In the genomic region with DNA sequence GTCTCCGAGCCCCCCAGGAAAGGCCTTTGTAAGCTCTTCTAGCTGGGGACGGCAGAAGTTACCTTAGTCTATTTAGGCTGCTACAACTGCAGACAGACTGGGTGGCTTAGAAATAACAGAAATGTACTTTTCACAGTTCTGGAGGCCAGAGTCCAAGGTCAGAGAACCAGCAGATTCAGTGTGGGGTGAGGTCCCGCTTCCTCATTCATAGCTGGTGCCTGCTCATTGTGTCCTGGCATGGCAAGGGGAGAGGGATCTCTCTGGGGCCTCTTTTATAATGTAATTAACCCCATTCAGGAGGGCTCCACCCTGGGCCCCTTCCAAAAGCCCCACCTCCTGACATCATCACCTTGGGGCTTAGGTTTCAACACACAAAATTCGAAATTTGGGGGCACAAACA, we compare ENCODE assay signal across 20 cellular contexts.
A peak's percentile ranks its signal among the peaks of the same experiment; 100 is the strongest.
DNase-seq lines count a peak whose midpoint lies in the region; ATAC-seq, FAIRE-seq and TF ChIP-seq lines count a peak whose summit lies in the region.
"Had no signal": no experiment of that assay in that cellular context is flagged by ENCODE, and none has a peak within 500 bp of the region (broad histone marks: within the 10 kb centered on the region; RNA-seq: fewer than 3 reads in every experiment).

No MANE protein-coding gene starts in this region.

- POLR2A ChIA-PET in HepG2 (lab: Yijun Ruan, JAX) (no interaction called here), WTC11 (lab: Charles Lee) (no interaction called here)

- peak; percentile 79 for ATAC-seq in HepG2
- ATAC-seq in right lobe of liver: no peak
- ATAC-seq in WTC11: peak; percentile 82
- no peak for ATAC-seq in GM19324 (IDR thresholded peaks at IDR 0.05; ENCODE audit: low FRiP score, unreplicated experiment)
- ATAC-seq in GM18873 (IDR thresholded peaks at IDR 0.05; ENCODE audit: low FRiP score, unreplicated experiment): no peak

- no peak overlapping the region for H3K27ac Mint-ChIP-seq in WTC11
- H3K27ac Mint-ChIP-seq: CD14-positive monocyte; CD4-positive, alpha-beta memory T cell; IgD-negative memory B cell had no signal

- peak; percentile 71 for FAIRE-seq in HepG2 (lab: Jason Lieb, UNC)
- FAIRE-seq: GM19239 had no signal

- intact Hi-C loops in HepG2 (cut with micrococcal nuclease; ENCODE audit: unreplicated experiment): no loop called here
- intact Hi-C loops in right lobe of liver (cut with DNase I): no loop called here
- intact Hi-C loops in spleen (cut with DNase I; ENCODE audit: low total_unique reads): no loop called here

- no peak; a peak in 1 of 4 replicates for TF ChIP-seq EP300 in HepG2 (IDR thresholded peaks at IDR 0.05; ENCODE audit: low read depth in 2 of 2, low read length in 2 of 2)
- no peak for TF ChIP-seq EP300 in HepG2 (CRISPR knock-in tag; IDR thresholded peaks at IDR 0.05; ENCODE audit: borderline replicate concordance)

- peaks cover 31% of the 10 kb centered on the region for H3K4me1 Mint-ChIP-seq in WTC11
- H3K4me1 Mint-ChIP-seq: CD14-positive monocyte; CD4-positive, alpha-beta memory T cell; IgD-negative memory B cell had no signal

- in situ Hi-C loops in HepG2 (cut with HindIII; ENCODE audit: extremely low pct_ligation_motif_present, low pct_unique_long_range_greater_than_20kb): no loop called here

- H3K9me3 ChIP-seq in HepG2 (ENCODE audit: low read length): no peaks in the 10 kb centered on the region
- H3K9me3 ChIP-seq in right lobe of liver: no peaks in the 10 kb centered on the region
- no peaks in the 10 kb centered on the region for H3K9me3 ChIP-seq in iPS-20b (ENCODE audit: insufficient read depth, low read depth, low read length)
- peaks cover 0 to 17% (median 0%) of the 10 kb centered on the region in 8 donors for H3K9me3 ChIP-seq in spleen
- H3K9me3 ChIP-seq: BLaER1, HAP-1 had no signal

- WGBS in HepG2 (ENCODE audit: low lambda C conversion rate): 8% methylated on average over 4 of the region's 4 CpGs
- WGBS in right lobe of liver (ENCODE audit: insufficient coverage, low coverage, low lambda C conversion rate, missing lambda C conversion rate): 24% methylated on average over 3 of the region's 4 CpGs
- whole genome bisulfite sequencing in spleen, 5 donors: 50 to 64% (median 54%) methylated on average over 4 of the region's 4 CpGs

- no peaks in the 10 kb centered on the region for H3K9me3 Mint-ChIP-seq in WTC11

- no peaks in the 10 kb centered on the region for H3K79me2 ChIP-seq in HepG2 (ENCODE audit: insufficient read depth, low read length)

- CTCF ChIA-PET in HepG2 (lab: Yijun Ruan, JAX; ENCODE audit: low intra/inter-chr PET ratio, low total read pairs) (no interaction called here), WTC11 (lab: Charles Lee) (interaction anchor here (0.5 to 2.4 kb wide), 4 partner anchors 24 to 304 kb away, joined by 3 to 7 read pairs (median 5); no protein-coding TSS in a partner anchor)

- peak overlapping the region; percentile 26; the same call in 1 of the 2 replicates for H3K4me2 ChIP-seq in HepG2 (ENCODE audit: low read depth, low read length)
- H3K4me2 ChIP-seq: BLaER1 had no signal

- peaks cover 32% of the 10 kb centered on the region for H3K27me3 Mint-ChIP-seq in WTC11 (ENCODE audit: low read depth)
- H3K27me3 Mint-ChIP-seq: CD4-positive, alpha-beta memory T cell; IgD-negative memory B cell had no signal

- H3K36me3 ChIP-seq in HepG2 (replicated peaks in 1 of 2; ENCODE audit: control insufficient read depth in 1 of 2, insufficient read depth in 2 of 2, low read length in 2 of 2): no peaks in the 10 kb centered on the region
- H3K36me3 ChIP-seq in right lobe of liver: no peaks in the 10 kb centered on the region
- no peaks in the 10 kb centered on the region for H3K36me3 ChIP-seq in iPS-20b (ENCODE audit: insufficient read depth, low read depth, low read length)
- H3K36me3 ChIP-seq in spleen: no peaks in the 10 kb centered on the region
- H3K36me3 ChIP-seq: BLaER1, HAP-1 had no signal

- TF ChIP-seq POLR2A in HepG2 (IDR thresholded peaks at IDR 0.05; ENCODE audit: insufficient read depth in 1 of 2, low read depth in 2 of 2, low read length in 2 of 2): no peak
- no peak for TF ChIP-seq POLR2A in right lobe of liver (IDR thresholded peaks at IDR 0.05)
- no peak for TF ChIP-seq POLR2A in spleen (IDR thresholded peaks at IDR 0.05)

- H3K27ac ChIP-seq in HepG2 (ENCODE audit: extremely low read length, insufficient read depth, low read length) (no peak overlapping the region), right lobe of liver (no peak overlapping the region), iPS-20b (ENCODE audit: low read length) (no peak overlapping the region), spleen (no peak overlapping the region)
- H3K27ac ChIP-seq: 22Rv1, BLaER1, GM23248 had no signal

- no peak overlapping the region for H3K4me3 Mint-ChIP-seq in WTC11
- H3K4me3 Mint-ChIP-seq: CD14-positive monocyte; CD4-positive, alpha-beta memory T cell; IgD-negative memory B cell had no signal

- H3K36me3 Mint-ChIP-seq in WTC11: no peaks in the 10 kb centered on the region
- H3K36me3 Mint-ChIP-seq: CD14-positive monocyte; CD4-positive, alpha-beta memory T cell had no signal

- no peak overlapping the region for H3K9ac ChIP-seq in HepG2 (ENCODE audit: insufficient read depth, low read depth, low read length)
- peak overlapping the region; percentile 40; the same call in 1 of the 2 replicates for H3K9ac ChIP-seq in iPS-20b (ENCODE audit: low read depth, low read length)
- H3K9ac ChIP-seq: BLaER1, GM23248 had no signal

- no peak for TF ChIP-seq CTCF in HepG2 (CRISPR knock-in tag; IDR thresholded peaks at IDR 0.05)
- TF ChIP-seq CTCF in right lobe of liver (IDR thresholded peaks at IDR 0.05): no peak
- no peak for TF ChIP-seq CTCF in WTC11 (IDR thresholded peaks at IDR 0.05)
- TF ChIP-seq CTCF in spleen (IDR thresholded peaks at IDR 0.05 in 8 of 11, conservative IDR thresholded peaks at IDR 0.05 in 3 of 11): no peak

- BruUV-seq in HepG2 (replicated peaks; lab: Mats Ljungman, UMichigan): no TSS peak

- no peaks in the 10 kb centered on the region for H4K20me1 ChIP-seq in HepG2 (ENCODE audit: insufficient read depth, low read length)
- H4K20me1 ChIP-seq: BLaER1 had no signal

- H3K4me1 ChIP-seq in HepG2 (ENCODE audit: insufficient read depth, low read length) (peaks cover 12% of the 10 kb centered on the region), right lobe of liver (no peaks in the 10 kb centered on the region), iPS-20b (ENCODE audit: insufficient read depth, low read length) (peaks cover 15% of the 10 kb centered on the region), spleen (no peaks in the 10 kb centered on the region)
- H3K4me1 ChIP-seq: HAP-1 had no signal

- DNase-seq in HepG2 (ENCODE audit: low spot score) (peak; percentile 45), right lobe of liver (no peak), WTC11 (ENCODE audit: low spot score) (no peak), spleen (peak; percentile 7), NCI-H1417 (lab: John Stamatoyannopoulos, UW) (no peak)
- DNase-seq: CD4-positive, alpha-beta memory T cell; DMS153; DMS79 treated with DMSO at 0.1 percent for 48 hours; GF-D8; GM23248; KBM-7 had no signal

- H3K4me3 ChIP-seq in HepG2 (replicated peaks in 1 of 3; ENCODE audit: insufficient read depth in 1 of 3, low read depth in 2 of 3, low read length in 3 of 3) (no peak overlapping the region), right lobe of liver (no peak overlapping the region), iPS-20b (ENCODE audit: low read length) (peak overlapping the region; percentile 36; the same call in 1 of the 2 replicates), spleen (no peak overlapping the region)
- H3K4me3 ChIP-seq: BLaER1, GM23248, HAP-1 had no signal

- TF ChIP-seq RAD21 in HepG2 (CRISPR knock-in tag; IDR thresholded peaks at IDR 0.05): no peak

- no peak overlapping the region for H2AFZ ChIP-seq in HepG2 (ENCODE audit: low read length)
- H2AFZ ChIP-seq: GM23248 had no signal

- peaks cover 2 to 54% of the 10 kb centered on the region in 2 experiments; a peak in 4 of 5 replicates for H3K27me3 ChIP-seq in HepG2 (ENCODE audit: control insufficient read depth in 1 of 2, insufficient read depth in 2 of 2, low read length in 2 of 2)
- no peaks in the 10 kb centered on the region for H3K27me3 ChIP-seq in right lobe of liver
- H3K27me3 ChIP-seq in iPS-20b (ENCODE audit: insufficient read depth, low read length): peaks cover 25% of the 10 kb centered on the region
- no peaks in the 10 kb centered on the region for H3K27me3 ChIP-seq in spleen (replicated peaks in 1 of 7)
- H3K27me3 ChIP-seq: BLaER1 had no signal

TF ChIP-seq in HepG2, 621 proteins besides CTCF, POLR2A, EP300 and RAD21 (continues in another document):
- TF ChIP-seq PHF21A (CRISPR knock-in tag; IDR thresholded peaks at IDR 0.05) (peak; percentile 36; the same call in 1 of the 2 replicates), ZNF766 (CRISPR knock-in tag; IDR thresholded peaks at IDR 0.05; ENCODE audit: borderline replicate concordance) (no peak), ZNF530 (CRISPR knock-in tag; IDR thresholded peaks at IDR 0.05; ENCODE audit: low read depth) (no peak)

TF ChIP-seq in WTC11, 78 proteins besides CTCF, POLR2A, EP300 and RAD21:
- TF ChIP-seq ZNF396 (CRISPR knock-in tag; IDR thresholded peaks at IDR 0.05; ENCODE audit: borderline replicate concordance): no peak
- TF ChIP-seq, protein P1, sequence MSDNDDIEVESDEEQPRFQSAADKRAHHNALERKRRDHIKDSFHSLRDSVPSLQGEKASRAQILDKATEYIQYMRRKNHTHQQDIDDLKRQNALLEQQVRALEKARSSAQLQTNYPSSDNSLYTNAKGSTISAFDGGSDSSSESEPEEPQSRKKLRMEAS (CRISPR knock-in tag; IDR thresholded peaks at IDR 0.05): no peak

Comparison
In these comparisons a context has a peak if more than half of its experiments do, and no peak if none do; other contexts are left out.
1. ATAC-seq: peak in HepG2 (single experiment) and WTC11 (single experiment); none in right lobe of liver (0 of 4), GM19324 (single experiment) and GM18873 (single experiment).
2. DNase-seq: peak in HepG2 (single experiment) and spleen (single experiment); none in right lobe of liver (0 of 3), WTC11 (single experiment) and NCI-H1417 (0 of 3).